ENCODE assay signal across 8 cellular contexts in genomic region chr15:59104912-59105732, GRCh38. TPM values are rescaled to one million over a fixed set of nuclear protein-coding genes. Genes with fewer than 3 reads are reported as not detected.
A peak's percentile ranks its signal among the peaks of the same experiment; 100 is the strongest.
DNase-seq lines count a peak whose midpoint lies in the region; ATAC-seq, FAIRE-seq and TF ChIP-seq lines count a peak whose summit lies in the region.

Gene CCNB2, plus strand, starts transcription at chr15:59105146. Its CDS starts 123 bp downstream, at chr15:59105269.

- TF ChIP-seq CTCF in AG09309 (IDR thresholded peaks at IDR 0.05; ENCODE audit: control insufficient read depth, insufficient read depth, low read depth, low read length, missing control alignments) = no peak
- TF ChIP-seq CTCF in WI38 (IDR thresholded peaks at IDR 0.05; ENCODE audit: low read depth, low read length) = no peak
- no peak for TF ChIP-seq CTCF in bronchial epithelial cell (IDR thresholded peaks at IDR 0.05; ENCODE audit: insufficient read depth, low read length, severe bottlenecking)

- peak; percentile 71 for DNase-seq in AG09309 (ENCODE audit: low read depth)
- peak; percentile 97 for DNase-seq in NCI-H226
- peak; percentile 90 for DNase-seq in bronchial epithelial cell (ENCODE audit: low read depth)
- DNase-seq in iPS-NIHi7 (ENCODE audit: extremely low spot score) = peak; percentile 98
- peak; percentile 92 for DNase-seq in smooth muscle cell of the brain vasculature (ENCODE audit: low read depth, low spot score)

- peak; percentile 99 for ATAC-seq in GM19023 (IDR thresholded peaks at IDR 0.05; ENCODE audit: unreplicated experiment)
- peak; percentile 89 for ATAC-seq in HG03196 (IDR thresholded peaks at IDR 0.05; ENCODE audit: unreplicated experiment)

- peaks cover 1% of the 10 kb centered on the region for H3K36me3 ChIP-seq in bronchial epithelial cell (ENCODE audit: control insufficient read depth, insufficient read depth, low read length)

- no peaks in the 10 kb centered on the region for H3K27me3 ChIP-seq in bronchial epithelial cell (ENCODE audit: control insufficient read depth, insufficient read depth, low read length)

- H3K4me3 ChIP-seq in AG09309 (ENCODE audit: control insufficient read depth, low read depth, low read length) (peak within 1 kb of the TSS; percentile 86), WI38 (ENCODE audit: low read depth, low read length) (peak within 1 kb of the TSS; percentile 92), bronchial epithelial cell (ENCODE audit: low read depth, low read length) (peak within 1 kb of the TSS; percentile 94)

- no peak for FAIRE-seq in bronchial epithelial cell (lab: Jason Lieb, UNC)

RNA-seq across cellular contexts. Expression of gene CCNB2, which starts in this region (rescaled TPM):
- total RNA-seq in bronchial epithelial cell = 2.1 and 2.3 TPM in 2 replicates

Comparison
In these comparisons a context has a peak if more than half of its experiments do, and no peak if none do; other contexts are left out.
1. Peak in every context shown above with its lines: DNase-seq, ATAC-seq and H3K4me3 ChIP-seq.